Comparison of ENCODE assay signal across 1 cellular context in the genomic region with DNA sequence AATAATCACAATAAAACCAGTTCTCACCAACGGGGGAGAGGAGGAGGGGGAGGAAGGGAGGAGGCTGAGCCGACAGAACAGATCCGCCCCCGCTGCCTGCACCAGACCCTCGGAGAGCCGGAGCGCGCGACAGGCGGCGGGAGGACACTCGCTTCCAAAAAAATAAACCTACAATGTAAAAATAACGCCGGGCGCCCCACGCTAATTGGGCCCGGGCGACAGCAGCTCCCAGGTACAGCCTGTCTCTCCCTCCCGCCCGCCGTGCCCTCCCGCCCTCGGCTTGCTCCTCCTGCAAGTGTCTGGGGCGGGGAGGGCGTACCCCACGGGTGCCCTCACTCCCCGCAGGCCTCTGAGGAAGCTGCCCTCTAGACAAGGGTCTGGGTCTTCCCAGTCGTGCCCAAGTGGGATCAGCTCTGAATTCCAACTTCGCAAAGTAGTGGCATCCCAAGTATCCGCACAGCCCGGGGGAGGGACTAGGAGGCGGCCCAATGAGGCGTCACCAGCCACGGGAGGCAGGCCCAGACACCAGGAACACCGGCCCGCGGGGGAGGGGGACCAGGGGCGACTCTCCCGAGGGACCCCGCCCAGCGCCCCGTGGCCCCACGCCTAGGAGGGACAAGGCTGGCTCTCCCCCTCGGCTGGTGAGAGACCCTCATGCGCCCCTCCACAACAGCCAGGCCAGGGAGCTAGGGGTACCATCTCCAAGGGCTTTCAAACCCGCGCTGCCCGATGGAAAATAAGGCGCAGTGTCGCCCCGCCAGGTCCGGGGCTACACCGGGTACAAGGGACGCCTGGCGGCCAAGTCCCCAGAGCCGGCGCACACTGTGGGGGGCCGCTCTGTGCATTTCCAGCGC.
A peak's percentile ranks its signal among the peaks of the same experiment; 100 is the strongest.
TF ChIP-seq lines count a peak whose summit lies in the region.

No MANE protein-coding gene starts in this region.

TF ChIP-seq in HepG2, 621 proteins besides CTCF, POLR2A, EP300 and RAD21 (continued from another document and continues in another):
- TF ChIP-seq, protein P1, sequence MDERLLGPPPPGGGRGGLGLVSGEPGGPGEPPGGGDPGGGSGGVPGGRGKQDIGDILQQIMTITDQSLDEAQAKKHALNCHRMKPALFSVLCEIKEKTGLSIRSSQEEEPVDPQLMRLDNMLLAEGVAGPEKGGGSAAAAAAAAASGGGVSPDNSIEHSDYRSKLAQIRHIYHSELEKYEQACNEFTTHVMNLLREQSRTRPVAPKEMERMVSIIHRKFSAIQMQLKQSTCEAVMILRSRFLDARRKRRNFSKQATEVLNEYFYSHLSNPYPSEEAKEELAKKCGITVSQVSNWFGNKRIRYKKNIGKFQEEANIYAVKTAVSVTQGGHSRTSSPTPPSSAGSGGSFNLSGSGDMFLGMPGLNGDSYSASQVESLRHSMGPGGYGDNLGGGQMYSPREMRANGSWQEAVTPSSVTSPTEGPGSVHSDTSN (CRISPR knock-in tag; IDR thresholded peaks at IDR 0.05) = no peak
- no peak for TF ChIP-seq PAX8 (CRISPR knock-in tag; IDR thresholded peaks at IDR 0.05; ENCODE audit: borderline replicate concordance)
- TF ChIP-seq SP5 (CRISPR knock-in tag; IDR thresholded peaks at IDR 0.05; ENCODE audit: borderline replicate concordance, low read depth) = 0 out of 2 replicates have a peak, but pooled peaks have one; percentile 29
- no peak for TF ChIP-seq NR1H2 (CRISPR knock-in tag; IDR thresholded peaks at IDR 0.05; ENCODE audit: borderline replicate concordance, low read depth)
- TF ChIP-seq MLLT10 (CRISPR knock-in tag; IDR thresholded peaks at IDR 0.05) = no peak
- TF ChIP-seq THAP7 (CRISPR knock-in tag; IDR thresholded peaks at IDR 0.05) = no peak
- TF ChIP-seq TRIM24 (CRISPR knock-in tag; IDR thresholded peaks at IDR 0.05) = no peak
- TF ChIP-seq PRDM10 (CRISPR knock-in tag; IDR thresholded peaks at IDR 0.05; ENCODE audit: low read depth) = peak; percentile 41; the same call in 1 of the 2 replicates
- TF ChIP-seq GABPA (IDR thresholded peaks at IDR 0.05; ENCODE audit: low read depth, low read length) = no peak
- no peak for TF ChIP-seq GABPA (CRISPR knock-in tag; IDR thresholded peaks at IDR 0.05; ENCODE audit: low read depth)
- TF ChIP-seq ZNF605 (CRISPR knock-in tag; IDR thresholded peaks at IDR 0.05) = peak; percentile 35; the same call in 1 of the 2 replicates
- TF ChIP-seq POGK (CRISPR knock-in tag; conservative IDR thresholded peaks at IDR 0.05) = no peak
- no peak for TF ChIP-seq ADNP (CRISPR knock-in tag; IDR thresholded peaks at IDR 0.05)
- TF ChIP-seq ZGPAT (CRISPR knock-in tag; IDR thresholded peaks at IDR 0.05) = peak; percentile 56
- TF ChIP-seq SRSF1 (optimal IDR thresholded peaks at IDR 0.05; ENCODE audit: low read depth, low read length) = no peak
- TF ChIP-seq ZFP91 (CRISPR knock-in tag; IDR thresholded peaks at IDR 0.05; ENCODE audit: borderline replicate concordance) = peak; percentile 92
- TF ChIP-seq, protein P2, sequence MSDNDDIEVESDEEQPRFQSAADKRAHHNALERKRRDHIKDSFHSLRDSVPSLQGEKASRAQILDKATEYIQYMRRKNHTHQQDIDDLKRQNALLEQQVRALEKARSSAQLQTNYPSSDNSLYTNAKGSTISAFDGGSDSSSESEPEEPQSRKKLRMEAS (IDR thresholded peaks at IDR 0.05) = no peak; the same call in 1 of the 2 replicates
- no peak for TF ChIP-seq CCDC6 (CRISPR knock-in tag; IDR thresholded peaks at IDR 0.05)
- peak; percentile 53; the same call in 1 of the 2 replicates for TF ChIP-seq HOXA5 (CRISPR knock-in tag; IDR thresholded peaks at IDR 0.05)
- no peak for TF ChIP-seq CBX2 (IDR thresholded peaks at IDR 0.05; ENCODE audit: low read depth, low read length)
- TF ChIP-seq CBX2 (CRISPR knock-in tag; IDR thresholded peaks at IDR 0.05; ENCODE audit: low read depth) = no peak
- TF ChIP-seq CBX5 (CRISPR knock-in tag; IDR thresholded peaks at IDR 0.05; ENCODE audit: borderline replicate concordance) = no peak
- no peak for TF ChIP-seq POLR2AphosphoS2 (IDR thresholded peaks at IDR 0.05; ENCODE audit: low read depth, low read length)
- TF ChIP-seq PHF21A (CRISPR knock-in tag; IDR thresholded peaks at IDR 0.05) = peak; percentile 15; the same call in 1 of the 2 replicates
- no peak for TF ChIP-seq ARNT (IDR thresholded peaks at IDR 0.05)
- TF ChIP-seq, protein P3, sequence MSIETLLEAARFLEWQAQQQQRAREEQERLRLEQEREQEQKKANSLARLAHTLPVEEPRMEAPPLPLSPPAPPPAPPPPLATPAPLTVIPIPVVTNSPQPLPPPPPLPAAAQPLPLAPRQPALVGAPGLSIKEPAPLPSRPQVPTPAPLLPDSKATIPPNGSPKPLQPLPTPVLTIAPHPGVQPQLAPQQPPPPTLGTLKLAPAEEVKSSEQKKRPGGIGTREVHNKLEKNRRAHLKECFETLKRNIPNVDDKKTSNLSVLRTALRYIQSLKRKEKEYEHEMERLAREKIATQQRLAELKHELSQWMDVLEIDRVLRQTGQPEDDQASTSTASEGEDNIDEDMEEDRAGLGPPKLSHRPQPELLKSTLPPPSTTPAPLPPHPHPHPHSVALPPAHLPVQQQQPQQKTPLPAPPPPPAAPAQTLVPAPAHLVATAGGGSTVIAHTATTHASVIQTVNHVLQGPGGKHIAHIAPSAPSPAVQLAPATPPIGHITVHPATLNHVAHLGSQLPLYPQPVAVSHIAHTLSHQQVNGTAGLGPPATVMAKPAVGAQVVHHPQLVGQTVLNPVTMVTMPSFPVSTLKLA (IDR thresholded peaks at IDR 0.05) = no peak
- TF ChIP-seq SMYD3 (CRISPR knock-in tag; IDR thresholded peaks at IDR 0.05) = no peak
- TF ChIP-seq, protein P4, sequence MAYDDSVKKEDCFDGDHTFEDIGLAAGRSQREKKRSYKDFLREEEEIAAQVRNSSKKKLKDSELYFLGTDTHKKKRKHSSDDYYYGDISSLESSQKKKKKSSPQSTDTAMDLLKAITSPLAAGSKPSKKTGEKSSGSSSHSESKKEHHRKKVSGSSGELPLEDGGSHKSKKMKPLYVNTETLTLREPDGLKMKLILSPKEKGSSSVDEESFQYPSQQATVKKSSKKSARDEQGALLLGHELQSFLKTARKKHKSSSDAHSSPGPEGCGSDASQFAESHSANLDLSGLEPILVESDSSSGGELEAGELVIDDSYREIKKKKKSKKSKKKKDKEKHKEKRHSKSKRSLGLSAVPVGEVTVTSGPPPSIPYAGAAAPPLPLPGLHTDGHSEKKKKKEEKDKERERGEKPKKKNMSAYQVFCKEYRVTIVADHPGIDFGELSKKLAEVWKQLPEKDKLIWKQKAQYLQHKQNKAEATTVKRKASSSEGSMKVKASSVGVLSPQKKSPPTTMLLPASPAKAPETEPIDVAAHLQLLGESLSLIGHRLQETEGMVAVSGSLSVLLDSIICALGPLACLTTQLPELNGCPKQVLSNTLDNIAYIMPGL (CRISPR knock-in tag; IDR thresholded peaks at IDR 0.05; ENCODE audit: borderline replicate concordance in 1 of 2, low read depth in 1 of 2) = peak in 1 of 2 experiments; percentile 27; a peak in 1 of 4 replicates
- no peak for TF ChIP-seq RARA (CRISPR knock-in tag; IDR thresholded peaks at IDR 0.05)
- TF ChIP-seq DMTF1 (CRISPR knock-in tag; IDR thresholded peaks at IDR 0.05) = no peak
- no peak for TF ChIP-seq ZNF44 (CRISPR knock-in tag; IDR thresholded peaks at IDR 0.05)
- TF ChIP-seq, protein P5, sequence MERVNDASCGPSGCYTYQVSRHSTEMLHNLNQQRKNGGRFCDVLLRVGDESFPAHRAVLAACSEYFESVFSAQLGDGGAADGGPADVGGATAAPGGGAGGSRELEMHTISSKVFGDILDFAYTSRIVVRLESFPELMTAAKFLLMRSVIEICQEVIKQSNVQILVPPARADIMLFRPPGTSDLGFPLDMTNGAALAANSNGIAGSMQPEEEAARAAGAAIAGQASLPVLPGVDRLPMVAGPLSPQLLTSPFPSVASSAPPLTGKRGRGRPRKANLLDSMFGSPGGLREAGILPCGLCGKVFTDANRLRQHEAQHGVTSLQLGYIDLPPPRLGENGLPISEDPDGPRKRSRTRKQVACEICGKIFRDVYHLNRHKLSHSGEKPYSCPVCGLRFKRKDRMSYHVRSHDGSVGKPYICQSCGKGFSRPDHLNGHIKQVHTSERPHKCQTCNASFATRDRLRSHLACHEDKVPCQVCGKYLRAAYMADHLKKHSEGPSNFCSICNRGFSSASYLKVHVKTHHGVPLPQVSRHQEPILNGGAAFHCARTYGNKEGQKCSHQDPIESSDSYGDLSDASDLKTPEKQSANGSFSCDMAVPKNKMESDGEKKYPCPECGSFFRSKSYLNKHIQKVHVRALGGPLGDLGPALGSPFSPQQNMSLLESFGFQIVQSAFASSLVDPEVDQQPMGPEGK (CRISPR knock-in tag; IDR thresholded peaks at IDR 0.05) = peak; percentile 67
- TF ChIP-seq SRSF4 (IDR thresholded peaks at IDR 0.05; ENCODE audit: low read depth, low read length, poor library complexity, severe bottlenecking) = no peak
- TF ChIP-seq RBAK (CRISPR knock-in tag; IDR thresholded peaks at IDR 0.05) = no peak
- TF ChIP-seq RBM39 (IDR thresholded peaks at IDR 0.05; ENCODE audit: low read depth, low read length, poor library complexity, severe bottlenecking) = peak; percentile 60
- TF ChIP-seq IRF2 (CRISPR knock-in tag; IDR thresholded peaks at IDR 0.05) = peak; percentile 21; the same call in 1 of the 2 replicates
